Comparison of ENCODE assay signal across 2 cellular contexts in genomic region chr12:51087-51486, GRCh38. TPM values are rescaled to one million over a fixed set of nuclear protein-coding genes. Genes with fewer than 3 reads are reported as not detected.
"Had no signal": no experiment of that assay in that cellular context is flagged by ENCODE, and none has a peak within 500 bp of the region (broad histone marks: within the 10 kb centered on the region; RNA-seq: fewer than 3 reads in every experiment).

No MANE protein-coding gene starts in this region.

RNA-seq across cellular contexts. Expression of gene IQSEC3, which starts 15.5 kb away (rescaled TPM):
- total RNA-seq: activated CD4-positive, alpha-beta T cell treated with anti-CD3 and anti-CD28 coated beads for 36 hours; chondrocyte had no signal
